ENCODE assay signal across 2 cellular contexts in genomic region chr3:14915636-14916222, GRCh38.
TF ChIP-seq lines count a peak whose summit lies in the region.

No MANE protein-coding gene starts in this region.

TF ChIP-seq in Ishikawa, 13 proteins besides CTCF, POLR2A, EP300 and RAD21 (continued from another document):
- TF ChIP-seq USF1 (IDR thresholded peaks at IDR 0.05) = no peak

TF ChIP-seq in GM12878, 131 proteins besides CTCF, POLR2A, EP300 and RAD21 (continued from another document):
- no peak for TF ChIP-seq BMI1 (IDR thresholded peaks at IDR 0.05; ENCODE audit: borderline replicate concordance)
- TF ChIP-seq SMC3 (IDR thresholded peaks at IDR 0.05; ENCODE audit: borderline replicate concordance, low read length) = peak; percentile 35; the same call in 1 of the 2 replicates
